ENCODE assay signal across 8 cellular contexts in the genomic region with DNA sequence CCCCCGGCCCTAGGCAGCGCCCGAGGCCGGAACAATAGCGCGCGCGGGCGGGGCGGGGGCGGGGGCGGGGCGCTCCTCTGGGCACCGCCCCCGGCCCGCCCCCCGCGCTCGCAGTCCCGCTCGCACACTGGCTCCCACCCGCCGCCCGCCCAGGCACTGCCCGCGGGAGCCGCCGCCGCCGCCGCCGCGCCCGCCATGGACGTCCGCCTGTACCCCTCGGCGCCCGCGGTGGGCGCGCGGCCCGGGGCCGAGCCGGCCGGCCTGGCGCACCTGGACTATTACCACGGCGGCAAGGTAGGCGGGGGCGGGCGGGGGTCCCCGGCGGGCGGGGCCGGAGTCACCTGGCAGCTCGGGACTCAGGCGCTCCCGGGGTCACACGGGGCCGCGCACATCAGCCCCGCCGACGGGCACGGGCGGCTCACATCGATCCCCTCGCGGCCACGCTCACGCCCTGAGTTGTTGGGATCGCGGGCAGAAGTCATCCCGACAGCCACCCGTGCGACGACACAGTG. TPM values are rescaled to one million over a fixed set of nuclear protein-coding genes. Genes with fewer than 3 reads are reported as not detected.
A peak's percentile ranks its signal among the peaks of the same experiment; 100 is the strongest.
DNase-seq lines count a peak whose midpoint lies in the region; FAIRE-seq and TF ChIP-seq lines count a peak whose summit lies in the region.

A gene with protein sequence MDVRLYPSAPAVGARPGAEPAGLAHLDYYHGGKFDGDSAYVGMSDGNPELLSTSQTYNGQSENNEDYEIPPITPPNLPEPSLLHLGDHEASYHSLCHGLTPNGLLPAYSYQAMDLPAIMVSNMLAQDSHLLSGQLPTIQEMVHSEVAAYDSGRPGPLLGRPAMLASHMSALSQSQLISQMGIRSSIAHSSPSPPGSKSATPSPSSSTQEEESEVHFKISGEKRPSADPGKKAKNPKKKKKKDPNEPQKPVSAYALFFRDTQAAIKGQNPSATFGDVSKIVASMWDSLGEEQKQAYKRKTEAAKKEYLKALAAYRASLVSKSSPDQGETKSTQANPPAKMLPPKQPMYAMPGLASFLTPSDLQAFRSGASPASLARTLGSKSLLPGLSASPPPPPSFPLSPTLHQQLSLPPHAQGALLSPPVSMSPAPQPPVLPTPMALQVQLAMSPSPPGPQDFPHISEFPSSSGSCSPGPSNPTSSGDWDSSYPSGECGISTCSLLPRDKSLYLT (plus strand): TSS at position 156 of the 512 bp plus-strand sequence. CDS start 40 bp downstream, at position 196.

- H3K4me3 ChIP-seq in AG04450 (ENCODE audit: low read depth, low read length), result peak within 1 kb of the TSS; percentile 80
- no peak within 1 kb of the TSS for H3K4me3 ChIP-seq in Karpas-422 (ENCODE audit: low read length)
- peak within 1 kb of the TSS; percentile 77 for H3K4me3 ChIP-seq in WI38 (ENCODE audit: low read depth, low read length)
- H3K4me3 ChIP-seq in tibial artery, result peak within 1 kb of the TSS; percentile 34 to 44

- no peaks in the 10 kb centered on the region for H3K36me3 ChIP-seq in Karpas-422 (ENCODE audit: insufficient read depth, low read length)
- no peaks in the 10 kb centered on the region for H3K36me3 ChIP-seq in tibial artery

- no peak for FAIRE-seq in GM19239 (lab: Jason Lieb, UNC)

- H4K20me1 ChIP-seq in Karpas-422 (ENCODE audit: insufficient read depth, low read depth, low read length), result no peaks in the 10 kb centered on the region

- H2AFZ ChIP-seq in Karpas-422 (ENCODE audit: low read length), result no peak within 1 kb of the TSS

- no peak within 1 kb of the TSS for H3K4me2 ChIP-seq in Karpas-422 (ENCODE audit: low read depth, low read length, poor library complexity, severe bottlenecking)

- DNase-seq in AG04450 (ENCODE audit: low read depth, low spot score) (no peak), GM19239 (ENCODE audit: insufficient read length, low spot score) (peak; percentile 70), Karpas-422 (no peak), dermis blood vessel endothelial cell (peak; percentile 69), lung microvascular endothelial cell (ENCODE audit: low read depth in 2 of 2) (peak; percentile 66 to 69), tibial artery (peak in 1 of 2 donors; percentile 54), Kasumi-1 (lab: John Stamatoyannopoulos, UW) (no peak)

- no peaks in the 10 kb centered on the region for H3K9me2 ChIP-seq in Karpas-422 (replicated peaks; ENCODE audit: insufficient read depth, low read length)

- H3K27me3 ChIP-seq in AG04450 (ENCODE audit: control insufficient read depth, insufficient read depth, low read length) (no peaks in the 10 kb centered on the region), Karpas-422 (ENCODE audit: low read length) (no peaks in the 10 kb centered on the region), tibial artery (peaks cover 0 to 49% of the 10 kb centered on the region in 2 donors)

- CTCF ChIA-PET in AG04450 (lab: Charles Lee), result interaction anchor here (0.5 to 1.5 kb wide), 2 partner anchors 163 to 165 kb away, joined by 4 read pairs; no protein-coding TSS in a partner anchor

- H3K27ac ChIP-seq in AG04450 (ENCODE audit: low read depth, low read length) (peak within 1 kb of the TSS; percentile 47), Karpas-422 (ENCODE audit: low read length) (no peak within 1 kb of the TSS), tibial artery (no peak within 1 kb of the TSS)

- POLR2A ChIA-PET in AG04450 (lab: Yijun Ruan, JAX), result no interaction called here

- no peaks in the 10 kb centered on the region for H3K79me2 ChIP-seq in Karpas-422 (ENCODE audit: low read length)

- H3K9me3 ChIP-seq in AG04450 (ENCODE audit: control insufficient read depth, insufficient read depth, low read length), result peaks cover 2% of the 10 kb centered on the region; the same call in 1 of the 2 replicates
- no peaks in the 10 kb centered on the region for H3K9me3 ChIP-seq in Karpas-422 (ENCODE audit: low read length)
- peaks cover 6 to 21% (median 19%) of the 10 kb centered on the region in 3 donors for H3K9me3 ChIP-seq in tibial artery

- peaks cover 12% of the 10 kb centered on the region for H3K4me1 ChIP-seq in Karpas-422 (ENCODE audit: low read length)
- peaks cover 0 to 18% (median 9%) of the 10 kb centered on the region in 4 donors for H3K4me1 ChIP-seq in tibial artery

- H3K9ac ChIP-seq in Karpas-422 (ENCODE audit: low read length), result no peak within 1 kb of the TSS

- TF ChIP-seq CTCF in AG04450 (IDR thresholded peaks at IDR 0.05; ENCODE audit: low read depth, low read length) (no peak), WI38 (IDR thresholded peaks at IDR 0.05; ENCODE audit: low read depth, low read length) (no peak), tibial artery (IDR thresholded peaks at IDR 0.05) (no peak)

- intact Hi-C loops in tibial artery (cut with DNase I; ENCODE audit: low total_unique reads), result no loop called here

RNA-seq across cellular contexts. Expression of the gene that starts here (rescaled TPM):
- polyA plus RNA-seq in AG04450 (2011; rRNA removed), result 10.6 and 14.3 TPM in 2 replicates
- 9.9 and 10.8 TPM in 2 replicates for polyA minus RNA-seq in AG04450 (2011; rRNA and poly(A)+ RNA removed)
- 42.9 and 54.1 TPM in 2 replicates for total RNA-seq in Karpas-422 (2014; rRNA removed; shearing (Covaris generic); ENCODE audit: low replicate concordance)
- total RNA-seq in dermis blood vessel endothelial cell, result 0.88 and 1.5 TPM in 2 replicates
- total RNA-seq in lung microvascular endothelial cell, result 0.60 and 1.7 TPM in 2 replicates

Comparison
In these comparisons a context has a peak if more than half of its experiments do, and no peak if none do; other contexts are left out.
1. RNA of the gene that starts here (total RNA-seq): 42.9 to 54.1 TPM in Karpas-422; 0.88 to 1.5 TPM in dermis blood vessel endothelial cell and 0.60 to 1.7 TPM in lung microvascular endothelial cell; every median in the first group is over 10 times any median in the second.
2. DNase-seq: peak in GM19239 (single experiment), dermis blood vessel endothelial cell (single experiment) and lung microvascular endothelial cell (2 of 2); none in AG04450 (single experiment), Karpas-422 (single experiment) and Kasumi-1 (0 of 2).